Comparison of ENCODE assay signal across 8 cellular contexts in genomic region chr11:111298466-111299110, GRCh38. TPM values are rescaled to one million over a fixed set of nuclear protein-coding genes. Genes with fewer than 3 reads are reported as not detected.
DNase-seq lines count a peak whose midpoint lies in the region; ATAC-seq and TF ChIP-seq lines count a peak whose summit lies in the region.

Gene POU2AF3, plus strand, starts transcription at chr11:111298546. Its CDS starts 36 bp downstream, at chr11:111298582.

- H3K4me1 ChIP-seq in Peyer's patch (peaks cover 0 to 18% (median 6%) of the 10 kb centered on the region in 4 donors), heart left ventricle (peaks cover 0 to 17% (median 6%) of the 10 kb centered on the region in 12 donors)

- peaks cover 46% of the 10 kb centered on the region for H3K27me3 Mint-ChIP-seq in activated CD4-positive, alpha-beta T cell treated with anti-CD3 and anti-CD28 coated beads, Interleukin-2, amount 10 ng/mL, durations not matched to agents 7 days and 5 days

- H3K36me3 ChIP-seq in Peyer's patch: no peaks in the 10 kb centered on the region
- H3K36me3 ChIP-seq in heart left ventricle: no peaks in the 10 kb centered on the region

- H3K27ac Mint-ChIP-seq in activated CD4-positive, alpha-beta T cell treated with anti-CD3 and anti-CD28 coated beads, Interleukin-2, amount 10 ng/mL, durations not matched to agents 7 days and 5 days: no peak within 1 kb of the TSS

- ATAC-seq in GM21529 (IDR thresholded peaks at IDR 0.05; ENCODE audit: unreplicated experiment): peak; percentile 38
- ATAC-seq in heart left ventricle: peak in 3 of 4 donors; percentile 30 to 45 (median 41)

- H3K4me3 ChIP-seq in Peyer's patch (peak within 1 kb of the TSS; percentile 60 to 71 (median 68)), heart left ventricle (peak within 1 kb of the TSS; percentile 42 to 71 (median 61)), skeletal muscle cell (ENCODE audit: low read depth, low read length) (peak within 1 kb of the TSS; percentile 53)

- POLR2A ChIA-PET in activated CD4-positive, alpha-beta T cell treated with anti-CD3 and anti-CD28 coated beads, Interleukin-2, amount 10 ng/mL, durations not matched to agents 7 days and 5 days (lab: Charles Lee): no interaction called here

- H3K4me1 Mint-ChIP-seq in activated CD4-positive, alpha-beta T cell treated with anti-CD3 and anti-CD28 coated beads, Interleukin-2, amount 10 ng/mL, durations not matched to agents 7 days and 5 days: no peaks in the 10 kb centered on the region

- H3K9me3 Mint-ChIP-seq in activated CD4-positive, alpha-beta T cell treated with anti-CD3 and anti-CD28 coated beads, Interleukin-2, amount 10 ng/mL, durations not matched to agents 7 days and 5 days: no peaks in the 10 kb centered on the region

- no peaks in the 10 kb centered on the region for H3K27me3 ChIP-seq in Peyer's patch
- H3K27me3 ChIP-seq in heart left ventricle: peaks cover 0 to 36% (median 7%) of the 10 kb centered on the region in 9 donors

- intact Hi-C loops in heart left ventricle (cut with DNase I): loop anchor here in 4 of 10 donors (5.0 kb wide), 3 partner anchors 119 to 149 kb away; no protein-coding TSS in a partner anchor

- TF ChIP-seq POLR2A in Peyer's patch (IDR thresholded peaks at IDR 0.05): no peak
- TF ChIP-seq POLR2A in heart left ventricle (IDR thresholded peaks at IDR 0.05): no peak

- H3K9me3 ChIP-seq in Peyer's patch (no peaks in the 10 kb centered on the region), heart left ventricle (no peaks in the 10 kb centered on the region)

- no peaks in the 10 kb centered on the region for H3K36me3 Mint-ChIP-seq in activated CD4-positive, alpha-beta T cell treated with anti-CD3 and anti-CD28 coated beads, Interleukin-2, amount 10 ng/mL, durations not matched to agents 7 days and 5 days (ENCODE audit: low read depth)

- CTCF ChIA-PET in activated CD4-positive, alpha-beta T cell treated with anti-CD3 and anti-CD28 coated beads, Interleukin-2, amount 10 ng/mL, durations not matched to agents 7 days and 5 days (lab: Charles Lee): interaction anchor here (1.0 to 1.2 kb wide), 2 partner anchors 12 to 148 kb away, joined by 3 read pairs; no protein-coding TSS in a partner anchor

- H3K4me3 Mint-ChIP-seq in activated CD4-positive, alpha-beta T cell treated with anti-CD3 and anti-CD28 coated beads, Interleukin-2, amount 10 ng/mL, durations not matched to agents 7 days and 5 days: no peak within 1 kb of the TSS

- DNase-seq in Peyer's patch (peak in 1 of 3 donors; percentile 50), heart left ventricle (peak in 3 of 5 donors; percentile 28 to 58 (median 35)), skeletal muscle cell (ENCODE audit: low read depth) (no peak), glomerular visceral epithelial cell (ENCODE audit: extremely low spot score) (no peak), putamen (ENCODE audit: low spot score) (no peak)
- DNase-seq in activated CD4-positive, alpha-beta T cell treated with anti-CD3 and anti-CD28 coated beads, Interleukin-2, amount 10 ng/mL, durations not matched to agents 7 days and 5 days: no peak
- no peak for DNase-seq in activated effector memory CD4-positive, alpha-beta T cell treated with anti-CD3 and anti-CD28 coated beads, Interleukin-2, amount 50 U/mL, for 16 hours

- TF ChIP-seq CTCF in Peyer's patch (IDR thresholded peaks at IDR 0.05) (no peak), heart left ventricle (IDR thresholded peaks at IDR 0.05) (no peak)

- H3K27ac ChIP-seq in Peyer's patch (peak within 1 kb of the TSS; percentile 71 to 94 (median 84)), heart left ventricle (peak within 1 kb of the TSS in 10 of 12 donors; percentile 13 to 90 (median 59))

- 7 to 35% (median 18%) methylated on average over 14 to 57 of the region's 57 CpGs for WGBS in heart left ventricle, 4 donors

RNA-seq across cellular contexts. Expression of gene POU2AF3, which starts in this region (rescaled TPM):
- total RNA-seq in Peyer's patch: 10 to 100 TPM in 3 of 4 donors, 1 to 10 TPM in 1; 2.5 to 14.9 (median 11.4) TPM
- 1 to 10 TPM in 1 of 9 donors, under 1 TPM in 3, not detected in 5; 0.38 to 2.1 (median 0.69) TPM for total RNA-seq in heart left ventricle
- under 1 TPM; 0.15 to 0.57 TPM for polyA plus RNA-seq in heart left ventricle
- total RNA-seq in activated CD4-positive, alpha-beta T cell treated with anti-CD3 and anti-CD28 coated beads, Interleukin-2, amount 10 ng/mL, durations not matched to agents 7 days and 5 days: not detected

Comparison
In these comparisons a context has a peak if more than half of its experiments do, and no peak if none do; other contexts are left out.
1. DNase-seq: peak in heart left ventricle (3 of 5); none in skeletal muscle cell (single experiment), glomerular visceral epithelial cell (single experiment), putamen (single experiment), activated CD4-positive, alpha-beta T cell treated with anti-CD3 and anti-CD28 coated beads, Interleukin-2, amount 10 ng/mL, durations not matched to agents 7 days and 5 days (single experiment) and activated effector memory CD4-positive, alpha-beta T cell treated with anti-CD3 and anti-CD28 coated beads, Interleukin-2, amount 50 U/mL, for 16 hours (single experiment).
2. Peak in every context shown above with its lines, with median percentiles within 50 percentile points of each other: H3K4me3 ChIP-seq.